In the genomic region with DNA sequence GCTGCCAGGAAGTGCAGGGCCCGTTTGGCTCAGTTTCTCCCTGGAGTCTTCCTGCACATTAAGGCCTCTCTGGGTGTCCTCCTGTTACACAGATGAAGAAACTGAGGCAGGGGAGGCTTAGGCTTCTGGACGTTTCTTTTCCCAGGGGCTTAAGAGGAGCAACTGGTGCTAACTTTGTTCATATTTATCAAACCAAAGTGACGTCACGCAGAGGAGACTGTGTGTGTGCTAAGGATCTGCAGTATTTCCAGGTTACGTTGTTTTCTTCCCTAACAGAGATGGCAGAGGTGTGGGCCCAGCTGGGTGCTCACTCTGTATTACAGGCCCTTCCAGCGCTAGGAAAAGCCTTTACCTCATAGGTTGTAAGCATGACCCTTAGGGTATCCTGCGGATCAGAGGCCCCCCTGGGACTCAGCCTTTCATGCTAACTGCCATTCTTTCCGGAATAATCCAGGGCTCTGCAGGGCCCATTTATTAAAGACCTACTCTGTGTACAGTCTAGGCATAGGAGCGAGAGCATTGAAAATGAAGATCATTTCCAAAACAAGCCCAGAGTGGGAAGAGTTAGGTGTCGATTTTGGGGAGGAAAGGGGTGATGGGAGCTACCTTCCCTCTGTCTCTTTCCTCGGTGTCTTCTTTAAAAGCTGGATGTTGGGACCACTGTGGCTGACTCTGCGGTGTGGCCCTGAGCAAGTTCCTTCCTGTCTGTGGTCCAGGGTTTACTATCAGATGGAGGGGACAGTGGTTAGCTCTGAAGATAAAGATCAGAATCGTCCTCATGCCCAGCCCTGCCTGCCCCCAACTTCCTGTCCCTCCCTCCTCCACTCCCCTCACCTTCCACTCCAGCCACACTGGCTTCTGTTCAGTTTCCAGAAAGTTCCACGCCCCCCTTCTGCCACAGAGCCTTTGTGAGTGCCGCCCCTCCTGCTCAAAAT, we compare ENCODE assay signal across 14 cellular contexts. TPM values are rescaled to one million over a fixed set of nuclear protein-coding genes. Genes with fewer than 3 reads are reported as not detected.
A peak's percentile ranks its signal among the peaks of the same experiment; 100 is the strongest.
DNase-seq lines count a peak whose midpoint lies in the region; ATAC-seq, FAIRE-seq and TF ChIP-seq lines count a peak whose summit lies in the region.
"Had no signal": no experiment of that assay in that cellular context is flagged by ENCODE, and none has a peak within 500 bp of the region (broad histone marks: within the 10 kb centered on the region; RNA-seq: fewer than 3 reads in every experiment).

No MANE protein-coding gene starts in this region.

- H3K4me1 Mint-ChIP-seq in activated CD4-positive, alpha-beta T cell treated with anti-CD3 and anti-CD28 coated beads, Interleukin-2, amount 10 ng/mL, durations not matched to agents 7 days and 5 days = peaks cover 77% of the 10 kb centered on the region
- peaks cover 73% of the 10 kb centered on the region for H3K4me1 Mint-ChIP-seq in stimulated activated effector memory CD8-positive, alpha-beta T cell treated with anti-CD3 and anti-CD28 coated beads, Interleukin-12 subunit alpha, Interleukin-12 subunit beta, amount 100 ng/mL, for 72 hours

- H3K4me3 ChIP-seq in right atrium auricular region = no peak overlapping the region
- H3K4me3 ChIP-seq: lung, sigmoid colon had no signal

- DNase-seq in activated CD4-positive, alpha-beta T cell treated with anti-CD3 and anti-CD28 coated beads, Interleukin-2, amount 10 ng/mL, durations not matched to agents 7 days and 5 days = peak; percentile 56
- no peak for DNase-seq in activated CD4-positive, alpha-beta T cell treated with anti-CD3 and anti-CD28 coated beads for 4 hours
- peak; percentile 76 for DNase-seq in NOMO-1 treated with DMSO at 0.1 percent for 48 hours (lab: John Stamatoyannopoulos, UW; ENCODE audit: unreplicated experiment)
- DNase-seq in activated naive CD4-positive, alpha-beta T cell treated with anti-CD3 and anti-CD28 coated beads, Interleukin-2, amount 50 U/mL, for 72 hours (ENCODE audit: low spot score in 2 of 2) = no peak
- no peak for DNase-seq in stimulated activated effector memory CD8-positive, alpha-beta T cell treated with anti-CD3 and anti-CD28 coated beads, Interleukin-12 subunit alpha, Interleukin-12 subunit beta, amount 100 ng/mL, for 72 hours (ENCODE audit: low spot score in 2 of 2)
- no peak for DNase-seq in urothelium cell line (ENCODE audit: low spot score)
- DNase-seq in right atrium auricular region (ENCODE audit: low spot score) = no peak
- DNase-seq: activated CD4-positive, CD25-positive, alpha-beta regulatory T cell treated with anti-CD3 and anti-CD28 coated beads, Interleukin-2, amount 50 U/mL, for 72 hours; foreskin melanocyte; NCI-H1048 had no signal

- CTCF ChIA-PET in activated CD4-positive, alpha-beta T cell treated with anti-CD3 and anti-CD28 coated beads, Interleukin-2, amount 10 ng/mL, durations not matched to agents 7 days and 5 days (lab: Charles Lee) = interaction anchor here (0.6 to 2.0 kb wide), 4 partner anchors 21 to 90 kb away, joined by 3 to 9 read pairs (median 6); no protein-coding TSS in a partner anchor

- H3K4me3 Mint-ChIP-seq in activated CD4-positive, alpha-beta T cell treated with anti-CD3 and anti-CD28 coated beads, Interleukin-2, amount 10 ng/mL, durations not matched to agents 7 days and 5 days = peak overlapping the region; percentile 53
- peak overlapping the region; percentile 59 for H3K4me3 Mint-ChIP-seq in stimulated activated effector memory CD8-positive, alpha-beta T cell treated with anti-CD3 and anti-CD28 coated beads, Interleukin-12 subunit alpha, Interleukin-12 subunit beta, amount 100 ng/mL, for 72 hours

- H3K36me3 Mint-ChIP-seq in activated CD4-positive, alpha-beta T cell treated with anti-CD3 and anti-CD28 coated beads, Interleukin-2, amount 10 ng/mL, durations not matched to agents 7 days and 5 days (ENCODE audit: low read depth) = peaks cover 20% of the 10 kb centered on the region
- peaks cover 0 to 5% of the 10 kb centered on the region in 2 donors for H3K36me3 Mint-ChIP-seq in activated naive CD4-positive, alpha-beta T cell treated with anti-CD3 and anti-CD28 coated beads, Interleukin-2, amount 50 U/mL, for 72 hours
- peaks cover 5% of the 10 kb centered on the region for H3K36me3 Mint-ChIP-seq in stimulated activated effector memory CD8-positive, alpha-beta T cell treated with anti-CD3 and anti-CD28 coated beads, Interleukin-12 subunit alpha, Interleukin-12 subunit beta, amount 100 ng/mL, for 72 hours

- no peaks in the 10 kb centered on the region for H3K9me3 ChIP-seq in right atrium auricular region
- H3K9me3 ChIP-seq: sigmoid colon had no signal

- peaks cover 4% of the 10 kb centered on the region for H3K27me3 Mint-ChIP-seq in activated CD4-positive, alpha-beta T cell treated with anti-CD3 and anti-CD28 coated beads, Interleukin-2, amount 10 ng/mL, durations not matched to agents 7 days and 5 days

- FAIRE-seq in urothelium cell line (lab: Jason Lieb, UNC) = no peak

- H3K27me3 ChIP-seq in right atrium auricular region = no peaks in the 10 kb centered on the region
- H3K27me3 ChIP-seq: sigmoid colon had no signal

- TF ChIP-seq CTCF in right atrium auricular region (IDR thresholded peaks at IDR 0.05) = no peak

- peaks cover 0 to 15% of the 10 kb centered on the region in 2 donors for H3K4me1 ChIP-seq in right atrium auricular region

- POLR2A ChIA-PET in activated CD4-positive, alpha-beta T cell treated with anti-CD3 and anti-CD28 coated beads, Interleukin-2, amount 10 ng/mL, durations not matched to agents 7 days and 5 days (lab: Charles Lee) = no interaction called here

- peak overlapping the region; percentile 72 for H3K27ac Mint-ChIP-seq in activated CD4-positive, alpha-beta T cell treated with anti-CD3 and anti-CD28 coated beads, Interleukin-2, amount 10 ng/mL, durations not matched to agents 7 days and 5 days
- H3K27ac Mint-ChIP-seq in activated naive CD4-positive, alpha-beta T cell treated with anti-CD3 and anti-CD28 coated beads, Interleukin-2, amount 50 U/mL, for 72 hours = peak overlapping the region; percentile 55 to 66
- peak overlapping the region; percentile 75 for H3K27ac Mint-ChIP-seq in stimulated activated effector memory CD8-positive, alpha-beta T cell treated with anti-CD3 and anti-CD28 coated beads, Interleukin-12 subunit alpha, Interleukin-12 subunit beta, amount 100 ng/mL, for 72 hours

- H3K27ac ChIP-seq in right atrium auricular region = no peak overlapping the region

- peak in 1 of 2 donors; percentile 65 for ATAC-seq in activated naive CD4-positive, alpha-beta T cell treated with anti-CD3 and anti-CD28 coated beads, Interleukin-2, amount 50 U/mL, for 72 hours
- peak; percentile 68 for ATAC-seq in stimulated activated effector memory CD8-positive, alpha-beta T cell treated with anti-CD3 and anti-CD28 coated beads, Interleukin-12 subunit alpha, Interleukin-12 subunit beta, amount 100 ng/mL, for 72 hours
- ATAC-seq in GM18502 (IDR thresholded peaks at IDR 0.05; ENCODE audit: poor library complexity, unreplicated experiment) = no peak

- no peaks in the 10 kb centered on the region for H3K36me3 ChIP-seq in right atrium auricular region
- H3K36me3 ChIP-seq: sigmoid colon had no signal

- no peaks in the 10 kb centered on the region for H3K9me3 Mint-ChIP-seq in activated CD4-positive, alpha-beta T cell treated with anti-CD3 and anti-CD28 coated beads, Interleukin-2, amount 10 ng/mL, durations not matched to agents 7 days and 5 days
- H3K9me3 Mint-ChIP-seq in activated naive CD4-positive, alpha-beta T cell treated with anti-CD3 and anti-CD28 coated beads, Interleukin-2, amount 50 U/mL, for 72 hours = no peaks in the 10 kb centered on the region
- H3K9me3 Mint-ChIP-seq in stimulated activated effector memory CD8-positive, alpha-beta T cell treated with anti-CD3 and anti-CD28 coated beads, Interleukin-12 subunit alpha, Interleukin-12 subunit beta, amount 100 ng/mL, for 72 hours = no peaks in the 10 kb centered on the region

RNA-seq across cellular contexts. Expression of gene AGTRAP, which starts 4.6 kb away (rescaled TPM):
- 10 to 100 TPM; 41.3 to 42.7 TPM for total RNA-seq in activated CD4-positive, alpha-beta T cell treated with anti-CD3 and anti-CD28 coated beads, Interleukin-2, amount 10 ng/mL, durations not matched to agents 7 days and 5 days
- total RNA-seq in activated naive CD4-positive, alpha-beta T cell treated with anti-CD3 and anti-CD28 coated beads, Interleukin-2, amount 50 U/mL, for 72 hours = 10 to 100 TPM in 1 of 2 donors, 1 to 10 TPM in 1; 9.7 to 24.1 TPM
- 10 to 100 TPM; 20.8 to 47.2 TPM for total RNA-seq in right atrium auricular region

RNA-seq across cellular contexts. Expression of gene C1orf167, which starts 21.5 kb away (rescaled TPM):
- total RNA-seq in activated CD4-positive, alpha-beta T cell treated with anti-CD3 and anti-CD28 coated beads, Interleukin-2, amount 10 ng/mL, durations not matched to agents 7 days and 5 days = not detected
- not detected for total RNA-seq in activated naive CD4-positive, alpha-beta T cell treated with anti-CD3 and anti-CD28 coated beads, Interleukin-2, amount 50 U/mL, for 72 hours
- total RNA-seq in right atrium auricular region = 1 to 10 TPM in 1 of 2 donors, under 1 TPM in 1; 0.85 to 1.7 TPM
- total RNA-seq: A673 had no signal

RNA-seq across cellular contexts. Expression of gene DRAXIN, which starts 49.0 kb away (rescaled TPM):
- under 1 TPM; 0.54 to 0.62 TPM for total RNA-seq in activated CD4-positive, alpha-beta T cell treated with anti-CD3 and anti-CD28 coated beads, Interleukin-2, amount 10 ng/mL, durations not matched to agents 7 days and 5 days
- under 1 TPM; 0.04 to 0.46 TPM for total RNA-seq in activated naive CD4-positive, alpha-beta T cell treated with anti-CD3 and anti-CD28 coated beads, Interleukin-2, amount 50 U/mL, for 72 hours
- total RNA-seq in right atrium auricular region = not detected

RNA-seq across cellular contexts. Expression of gene MAD2L2, which starts 59.6 kb away (rescaled TPM):
- 10 to 100 TPM; 68.7 to 73.3 TPM for total RNA-seq in activated CD4-positive, alpha-beta T cell treated with anti-CD3 and anti-CD28 coated beads, Interleukin-2, amount 10 ng/mL, durations not matched to agents 7 days and 5 days
- 100 to 1,000 TPM in 1 of 2 donors, 10 to 100 TPM in 1; 76.7 to 115 TPM for total RNA-seq in activated naive CD4-positive, alpha-beta T cell treated with anti-CD3 and anti-CD28 coated beads, Interleukin-2, amount 50 U/mL, for 72 hours
- total RNA-seq in right atrium auricular region = 10 to 100 TPM; 18.7 to 31.1 TPM

Comparison
In these comparisons a context has a peak if more than half of its experiments do, and no peak if none do; other contexts are left out.
1. DNase-seq: peak in activated CD4-positive, alpha-beta T cell treated with anti-CD3 and anti-CD28 coated beads, Interleukin-2, amount 10 ng/mL, durations not matched to agents 7 days and 5 days (single experiment) and NOMO-1 treated with DMSO at 0.1 percent for 48 hours (single experiment); none in activated CD4-positive, alpha-beta T cell treated with anti-CD3 and anti-CD28 coated beads for 4 hours (0 of 2), activated naive CD4-positive, alpha-beta T cell treated with anti-CD3 and anti-CD28 coated beads, Interleukin-2, amount 50 U/mL, for 72 hours (0 of 2), stimulated activated effector memory CD8-positive, alpha-beta T cell treated with anti-CD3 and anti-CD28 coated beads, Interleukin-12 subunit alpha, Interleukin-12 subunit beta, amount 100 ng/mL, for 72 hours (0 of 2), urothelium cell line (single experiment) and right atrium auricular region (single experiment).
2. Peak in every context shown above with its lines, with median percentiles within 50 percentile points of each other: H3K27ac Mint-ChIP-seq.